ENCODE assay signal across 1 cellular context in genomic region chr5:34699155-34700077, GRCh38.
TF ChIP-seq lines count a peak whose summit lies in the region.

No MANE protein-coding gene starts in this region.

TF ChIP-seq in K562, 482 proteins besides CTCF, POLR2A, EP300 and RAD21 (continued from another document and continues in another):
- TF ChIP-seq RERE (CRISPR knock-in tag; IDR thresholded peaks at IDR 0.05; ENCODE audit: borderline replicate concordance): no peak
- TF ChIP-seq WHSC1 (IDR thresholded peaks at IDR 0.05; ENCODE audit: low read length): no peak
- TF ChIP-seq TCF7 (IDR thresholded peaks at IDR 0.05; ENCODE audit: borderline replicate concordance): peak; percentile 54; the same call in 1 of the 2 replicates
- peak; percentile 93 for TF ChIP-seq GATAD2A (IDR thresholded peaks at IDR 0.05)
- TF ChIP-seq ZC3H8 (IDR thresholded peaks at IDR 0.05): no peak
- peak; percentile 98 for TF ChIP-seq GATA2 (CRISPR knock-in tag; IDR thresholded peaks at IDR 0.05)
- peak; percentile 11; the same call in 1 of the 2 replicates for TF ChIP-seq ZKSCAN1 (IDR thresholded peaks at IDR 0.05; ENCODE audit: low read depth, low read length)
- no peak for TF ChIP-seq BCL6 (CRISPR knock-in tag; IDR thresholded peaks at IDR 0.05)
- TF ChIP-seq ZNF76 (CRISPR knock-in tag; IDR thresholded peaks at IDR 0.05; ENCODE audit: borderline replicate concordance): no peak
- TF ChIP-seq FOXJ2 (tag; IDR thresholded peaks at IDR 0.05): peak; percentile 88
- no peak for TF ChIP-seq SAP30 (IDR thresholded peaks at IDR 0.05; ENCODE audit: borderline replicate concordance, insufficient read depth, low read depth, low read length, poor library complexity, severe bottlenecking)
- TF ChIP-seq ZNF431 (CRISPR knock-in tag; IDR thresholded peaks at IDR 0.05): no peak
- no peak for TF ChIP-seq NR4A1 (CRISPR knock-in tag; IDR thresholded peaks at IDR 0.05)
- peak; percentile 80 for TF ChIP-seq NR4A1 (tag; IDR thresholded peaks at IDR 0.05)
- TF ChIP-seq THRAP3 (IDR thresholded peaks at IDR 0.05; ENCODE audit: borderline replicate concordance): no peak
- no peak for TF ChIP-seq SLC30A9 (CRISPR knock-in tag; IDR thresholded peaks at IDR 0.05)
- TF ChIP-seq ZFP91 (CRISPR knock-in tag; IDR thresholded peaks at IDR 0.05): no peak
- TF ChIP-seq ARHGAP35 (IDR thresholded peaks at IDR 0.05; ENCODE audit: partially characterized antibody): peak; percentile 14
- no peak for TF ChIP-seq KDM4B (IDR thresholded peaks at IDR 0.05; ENCODE audit: borderline replicate concordance in 2 of 2, low read depth in 1 of 2)
- peak; percentile 88 for TF ChIP-seq ZNF766 (CRISPR knock-in tag; conservative IDR thresholded peaks at IDR 0.05)
- TF ChIP-seq HNRNPLL (IDR thresholded peaks at IDR 0.05; ENCODE audit: low read depth, low read length, poor library complexity, severe bottlenecking): no peak
- peak; percentile 95 for TF ChIP-seq DMBX1 (CRISPR knock-in tag; IDR thresholded peaks at IDR 0.05; ENCODE audit: borderline replicate concordance)
- TF ChIP-seq SIX5 (IDR thresholded peaks at IDR 0.05; ENCODE audit: borderline replicate concordance in 1 of 2, insufficient read depth in 1 of 2, low read depth in 1 of 2, low read length in 2 of 2): no peak
- TF ChIP-seq ZNF57 (CRISPR knock-in tag; IDR thresholded peaks at IDR 0.05): no peak
- no peak; the same call in 1 of the 2 replicates for TF ChIP-seq BHLHE40 (IDR thresholded peaks at IDR 0.05; ENCODE audit: low read length)
- TF ChIP-seq SMARCA5 (IDR thresholded peaks at IDR 0.05): peak; percentile 75; the same call in 1 of the 2 replicates
- TF ChIP-seq MTA2 (IDR thresholded peaks at IDR 0.05; ENCODE audit: low read depth): peak; percentile 99
- TF ChIP-seq RBBP5 (IDR thresholded peaks at IDR 0.05; ENCODE audit: borderline replicate concordance, insufficient read depth, low read length, poor library complexity, severe bottlenecking): peak; percentile 47
- TF ChIP-seq SMAD3 (CRISPR knock-in tag; conservative IDR thresholded peaks at IDR 0.05): peak; percentile 92
- TF ChIP-seq FOXA3 (CRISPR knock-in tag; conservative IDR thresholded peaks at IDR 0.05 in 1 of 2, IDR thresholded peaks at IDR 0.05 in 1 of 2): 0 out of 4 replicates have a peak, but pooled peaks of 1 of the 2 experiments have one; percentile 35
- peak; percentile 99 for TF ChIP-seq NCOR1 (IDR thresholded peaks at IDR 0.05)
- TF ChIP-seq SMARCC2 (IDR thresholded peaks at IDR 0.05; ENCODE audit: low read depth): peak; percentile 99
- TF ChIP-seq TARDBP (IDR thresholded peaks at IDR 0.05): peak; percentile 97
- no peak for TF ChIP-seq ATF1 (CRISPR knock-in tag; IDR thresholded peaks at IDR 0.05)
- TF ChIP-seq ATF1 (tag; IDR thresholded peaks at IDR 0.05): peak; percentile 62; the same call in 1 of the 2 replicates
- peak; percentile 66; the same call in 1 of the 2 replicates for TF ChIP-seq MEF2D (tag; conservative IDR thresholded peaks at IDR 0.05; ENCODE audit: low read depth)
- no peak for TF ChIP-seq NR1H2 (CRISPR knock-in tag; IDR thresholded peaks at IDR 0.05)
- TF ChIP-seq ZNF395 (CRISPR knock-in tag; IDR thresholded peaks at IDR 0.05): peak; percentile 90; the same call in 1 of the 2 replicates
- peak; percentile 94 for TF ChIP-seq MTA1 (IDR thresholded peaks at IDR 0.05; ENCODE audit: borderline replicate concordance)
- no peak for TF ChIP-seq BRF1 (IDR thresholded peaks at IDR 0.05; ENCODE audit: borderline replicate concordance, extremely low read depth, insufficient read length)
- TF ChIP-seq TBP (optimal IDR thresholded peaks at IDR 0.05; ENCODE audit: low read depth, low read length): peak; percentile 25
- TF ChIP-seq JUND (IDR thresholded peaks at IDR 0.05; ENCODE audit: borderline replicate concordance, low read depth, low read length): peak; percentile 86
- TF ChIP-seq JUND (tag; IDR thresholded peaks at IDR 0.05; ENCODE audit: borderline replicate concordance, low read depth, low read length): peak; percentile 69; the same call in 2 of the 3 replicates
- TF ChIP-seq ATF3 (IDR thresholded peaks at IDR 0.05): peak; percentile 54; the same call in 1 of the 2 replicates
- TF ChIP-seq ATF3 (CRISPR knock-in tag; conservative IDR thresholded peaks at IDR 0.05): no peak
- TF ChIP-seq SMAD1 (IDR thresholded peaks at IDR 0.05; ENCODE audit: low read depth, low read length, partially characterized antibody): peak; percentile 90
- TF ChIP-seq ZNF592 (IDR thresholded peaks at IDR 0.05): 0 out of 2 replicates have a peak, but pooled peaks have one; percentile 32
- TF ChIP-seq LEF1 (IDR thresholded peaks at IDR 0.05): peak; percentile 98
- peak; percentile 89 for TF ChIP-seq MBD2 (IDR thresholded peaks at IDR 0.05; ENCODE audit: borderline replicate concordance, low read depth)
- TF ChIP-seq DACH1 (IDR thresholded peaks at IDR 0.05; ENCODE audit: partially characterized antibody): no peak
- no peak for TF ChIP-seq ZBTB43 (CRISPR knock-in tag; IDR thresholded peaks at IDR 0.05)
- peak; percentile 99 for TF ChIP-seq CBFA2T2 (conservative IDR thresholded peaks at IDR 0.05)
- peak; percentile 75; the same call in 1 of the 2 replicates for TF ChIP-seq HBP1 (CRISPR knock-in tag; IDR thresholded peaks at IDR 0.05)
- TF ChIP-seq ZNF133 (CRISPR knock-in tag; IDR thresholded peaks at IDR 0.05): no peak
- peak; percentile 86 for TF ChIP-seq BCOR (IDR thresholded peaks at IDR 0.05)
- TF ChIP-seq ZNF124 (CRISPR knock-in tag; IDR thresholded peaks at IDR 0.05): no peak
- peak; percentile 91 for TF ChIP-seq ZNF644 (tag; IDR thresholded peaks at IDR 0.05; ENCODE audit: low read depth)
- no peak for TF ChIP-seq PTBP1 (IDR thresholded peaks at IDR 0.05; ENCODE audit: low read depth, low read length)
- peak; percentile 65 for TF ChIP-seq NFE2 (IDR thresholded peaks at IDR 0.05; ENCODE audit: low read depth)
